10 cellular contexts compared by ENCODE assay signal in the genomic region with DNA sequence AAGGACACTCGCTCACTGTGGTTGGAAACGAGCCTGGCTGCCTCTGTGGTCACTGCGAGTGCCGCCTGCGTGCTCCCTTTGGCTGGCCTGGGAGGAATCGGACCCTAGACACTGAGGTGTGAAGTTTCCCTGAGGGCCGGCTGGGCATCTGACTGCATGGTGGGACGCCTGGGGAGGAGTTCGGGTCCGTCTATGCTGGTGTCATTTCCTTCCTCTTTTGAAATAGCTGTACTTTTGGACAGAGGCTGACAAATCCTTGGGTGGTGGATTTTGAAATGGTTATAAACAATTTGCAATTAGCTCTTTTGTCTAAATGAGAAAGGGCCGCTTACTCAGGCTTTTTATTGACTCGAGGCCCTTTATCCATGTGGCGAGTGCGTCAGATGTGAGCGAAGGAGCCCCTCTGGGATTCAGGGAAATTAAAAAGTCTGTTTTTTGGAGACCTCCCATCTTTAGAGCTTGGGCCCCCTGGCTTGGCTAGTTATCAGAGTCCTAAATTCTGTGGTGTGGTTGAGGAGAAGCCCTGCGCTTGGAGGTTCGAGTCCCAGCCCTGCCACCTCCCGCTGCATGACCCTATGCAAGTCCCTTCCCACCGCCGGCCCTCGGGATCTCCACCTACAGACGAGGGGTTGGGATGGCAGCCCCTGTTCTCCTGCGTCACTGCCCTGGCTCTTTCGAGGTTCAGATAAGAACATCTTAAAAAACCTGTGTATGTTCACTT.
DNase-seq lines count a peak whose midpoint lies in the region; FAIRE-seq and TF ChIP-seq lines count a peak whose summit lies in the region.
"Had no signal": no experiment of that assay in that cellular context is flagged by ENCODE, and none has a peak within 500 bp of the region (broad histone marks: within the 10 kb centered on the region; RNA-seq: fewer than 3 reads in every experiment).

No MANE protein-coding gene starts in this region.

- TF ChIP-seq CTCF in fibroblast of villous mesenchyme (IDR thresholded peaks at IDR 0.05; ENCODE audit: insufficient read depth, low read depth, low read length) (no peak), nephron progenitor cell (IDR thresholded peaks at IDR 0.05) (no peak)

- no peaks in the 10 kb centered on the region for H3K27me3 ChIP-seq in SJSA1 (replicated peaks)

- H3K4me3 ChIP-seq in SJSA1 (no peak overlapping the region), fibroblast of villous mesenchyme (ENCODE audit: low read depth, low read length) (no peak overlapping the region)

- H3K36me3 Mint-ChIP-seq in nephron progenitor cell (ENCODE audit: low read depth): peaks cover 26% of the 10 kb centered on the region
- H3K36me3 Mint-ChIP-seq: brain had no signal

- no peaks in the 10 kb centered on the region; the same call in 1 of the 2 replicates for H3K36me3 ChIP-seq in SJSA1

- peaks cover 14% of the 10 kb centered on the region for H3K27me3 Mint-ChIP-seq in nephron progenitor cell (ENCODE audit: low read depth, poor library complexity)
- H3K27me3 Mint-ChIP-seq: brain had no signal

- H3K27ac Mint-ChIP-seq in nephron progenitor cell: peak overlapping the region; percentile 64

- no peak overlapping the region for H3K4me3 Mint-ChIP-seq in nephron progenitor cell
- H3K4me3 Mint-ChIP-seq: brain had no signal

- H3K4me1 ChIP-seq in SJSA1 (replicated peaks): peaks cover 18% of the 10 kb centered on the region

- H3K9me3 Mint-ChIP-seq in nephron progenitor cell: no peaks in the 10 kb centered on the region
- H3K9me3 Mint-ChIP-seq: brain had no signal

- peak overlapping the region; percentile 36 for H3K27ac ChIP-seq in SJSA1

- H3K9me3 ChIP-seq in SJSA1 (replicated peaks): no peaks in the 10 kb centered on the region

- H3K4me1 Mint-ChIP-seq in nephron progenitor cell: peaks cover 63% of the 10 kb centered on the region

- DNase-seq in ELR (ENCODE audit: low read depth) (peak; percentile 56), SJSA1 (ENCODE audit: low read depth in 1 of 2, low spot score in 2 of 2) (peak; percentile 74 to 77), fibroblast of villous mesenchyme (ENCODE audit: low read depth) (peak; percentile 66), nephron progenitor cell (no peak), 8988T (no peak), NCI-H1694 (lab: John Stamatoyannopoulos, UW) (no peak), RCC 7860 (ENCODE audit: low spot score) (no peak)
- DNase-seq in central memory CD4-positive, alpha-beta T cell: no peak
- DNase-seq: T-helper 2 cell had no signal

- FAIRE-seq in RCC 7860 (lab: Jason Lieb, UNC): no peak

Comparison
In these comparisons a context has a peak if more than half of its experiments do, and no peak if none do; other contexts are left out.
1. DNase-seq: peak in ELR (single experiment), SJSA1 (2 of 2) and fibroblast of villous mesenchyme (single experiment); none in nephron progenitor cell (single experiment), 8988T (single experiment), NCI-H1694 (single experiment), central memory CD4-positive, alpha-beta T cell (single experiment) and RCC 7860 (single experiment).